ENCODE assay signal across 6 cellular contexts in the genomic region with DNA sequence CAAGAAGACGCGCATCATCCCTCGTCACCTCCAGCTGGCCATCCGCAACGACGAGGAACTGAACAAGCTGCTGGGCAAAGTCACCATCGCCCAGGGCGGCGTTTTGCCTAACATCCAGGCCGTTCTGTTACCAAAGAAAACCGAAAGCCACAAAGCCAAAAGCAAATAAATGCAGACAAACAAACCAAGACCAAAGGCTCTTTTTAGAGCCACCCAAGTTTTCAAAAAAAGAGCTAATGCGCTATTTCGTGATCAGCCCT. TPM values are rescaled to one million over a fixed set of nuclear protein-coding genes. Genes with fewer than 3 reads are reported as not detected.
A peak's percentile ranks its signal among the peaks of the same experiment; 100 is the strongest.
DNase-seq lines count a peak whose midpoint lies in the region; ATAC-seq and TF ChIP-seq lines count a peak whose summit lies in the region.
"Not testable (repeated sequence)": the region's sequence is repeated elsewhere in the genome, so short reads cannot be mapped to it uniquely, and the experiment has no call there.

No MANE protein-coding gene starts in this region.

- not testable (repeated sequence) for TF ChIP-seq RAD21 in Ishikawa (IDR thresholded peaks at IDR 0.05; ENCODE audit: low read depth)

- not testable (repeated sequence) for BruUV-seq in Caco-2 (replicated peaks; lab: Mats Ljungman, UMichigan)

- CTCF ChIA-PET in Caco-2 (lab: Charles Lee): interaction anchor here (1.8 kb wide), 2 partner anchors 52 to 300 kb away, joined by 6 to 9 read pairs; no protein-coding TSS in a partner anchor

- not testable (repeated sequence) for H3K36me3 ChIP-seq in Caco-2 (ENCODE audit: control insufficient read depth, insufficient read depth, low read length); mucosa of descending colon (ENCODE audit: low read depth)

- H3K27ac Mint-ChIP-seq in Caco-2 (ENCODE audit: unreplicated experiment): not testable (repeated sequence)

- peak overlapping the region; percentile 99 for H3K27ac ChIP-seq in angular gyrus (ENCODE audit: low read depth, low read length)
- peak overlapping the region; percentile 98 for H3K27ac ChIP-seq in temporal lobe (ENCODE audit: low read depth, low read length)

- peak overlapping the region; percentile 57 for H3K4me3 ChIP-seq in Caco-2 (ENCODE audit: low read depth, low read length)
- peak overlapping the region; percentile 78 for H3K4me3 ChIP-seq in fibroblast of the aortic adventitia (ENCODE audit: low read depth, low read length)
- H3K4me3 ChIP-seq in mucosa of descending colon: peak overlapping the region; percentile 52

- not testable (repeated sequence) for TF ChIP-seq CTCF in Caco-2 (IDR thresholded peaks at IDR 0.05; ENCODE audit: insufficient read depth in 1 of 2, low read depth in 1 of 2, low read length in 1 of 2, severe bottlenecking in 1 of 2, unreplicated experiment in 1 of 2); fibroblast of the aortic adventitia (IDR thresholded peaks at IDR 0.05; ENCODE audit: insufficient read depth, low read length); mucosa of descending colon (IDR thresholded peaks at IDR 0.05)

- DNase-seq in Caco-2; fibroblast of the aortic adventitia (ENCODE audit: low read depth): not testable (repeated sequence)
- peak in 1 of 3 donors; percentile 47 for DNase-seq in mucosa of descending colon

- not testable (repeated sequence) for H3K9me3 Mint-ChIP-seq in Caco-2 (ENCODE audit: unreplicated experiment)

- intact Hi-C loops in Caco-2 (cut with micrococcal nuclease; ENCODE audit: unreplicated experiment); mucosa of descending colon (cut with DNase I, micrococcal nuclease): not testable (repeated sequence)

- not testable (repeated sequence) for TF ChIP-seq EP300 in Ishikawa (IDR thresholded peaks at IDR 0.05; ENCODE audit: borderline replicate concordance)

- H3K36me3 Mint-ChIP-seq in Caco-2 (ENCODE audit: insufficient read depth, unreplicated experiment): peaks cover 10% of the 10 kb centered on the region

- POLR2A ChIA-PET in Caco-2 (lab: Charles Lee): interaction anchor here (0.6 to 4.1 kb wide), 17 partner anchors 13 to 789 kb away, joined by 3 to 30 read pairs (median 7); partner anchors contain the start of genes BOLA1, MTMR11, OTUD7B and SF3B4

- not testable (repeated sequence) for H3K4me3 Mint-ChIP-seq in Caco-2 (ENCODE audit: unreplicated experiment)

- H3K9me3 ChIP-seq in Caco-2, mucosa of descending colon: not testable (repeated sequence)

- H3K4me1 ChIP-seq in Caco-2 (peaks cover 13% of the 10 kb centered on the region), mucosa of descending colon (ENCODE audit: low read depth) (peaks cover 12% of the 10 kb centered on the region)

- H3K27me3 Mint-ChIP-seq in Caco-2 (ENCODE audit: insufficient read depth, unreplicated experiment): not testable (repeated sequence)

- not testable (repeated sequence) for ATAC-seq in mucosa of descending colon

- not testable (repeated sequence) for H3K27me3 ChIP-seq in Caco-2 (replicated peaks; ENCODE audit: control insufficient read depth, insufficient read depth, low read length)

- H3K4me1 Mint-ChIP-seq in Caco-2 (ENCODE audit: low read depth, unreplicated experiment): not testable (repeated sequence)

TF ChIP-seq in Ishikawa, 13 proteins besides CTCF, POLR2A, EP300 and RAD21:
- TF ChIP-seq TCF12 (IDR thresholded peaks at IDR 0.05; ENCODE audit: low read depth): peak; percentile 31; the same call in 1 of the 2 replicates

RNA-seq across cellular contexts. Expression of gene BOLA1, which starts 12.2 kb away (rescaled TPM):
- total RNA-seq in Caco-2 (2022) (22.7 and 22.9 TPM in 2 replicates), fibroblast of the aortic adventitia (ENCODE audit: low replicate concordance) (7.0 and 9.4 TPM in 2 replicates), mucosa of descending colon (10 to 100 TPM; 10.7 to 18.1 (median 13.2) TPM), temporal lobe (8.6 TPM)

RNA-seq across cellular contexts. Expression of gene SV2A, which starts 30.5 kb away (rescaled TPM):
- total RNA-seq in Caco-2 (2022): 4.7 TPM in 2 replicates
- 17.4 and 25.0 TPM in 2 replicates for total RNA-seq in fibroblast of the aortic adventitia (ENCODE audit: low replicate concordance)
- total RNA-seq in mucosa of descending colon: 1 to 10 TPM in 2 of 3 donors, under 1 TPM in 1; 0.69 to 7.6 (median 1.7) TPM
- total RNA-seq in temporal lobe: 72.0 TPM

RNA-seq across cellular contexts. Expression of gene SF3B4, which starts 40.5 kb away (rescaled TPM):
- 103 and 104 TPM in 2 replicates for total RNA-seq in Caco-2 (2022)
- total RNA-seq in fibroblast of the aortic adventitia (ENCODE audit: low replicate concordance): 2.8 and 24.9 TPM in 2 replicates
- total RNA-seq in mucosa of descending colon: 10 to 100 TPM; 60.7 to 67.4 (median 64.2) TPM
- total RNA-seq in temporal lobe: 16.7 TPM

RNA-seq across cellular contexts. Expression of gene MTMR11, which starts 49.6 kb away (rescaled TPM):
- 2.2 and 2.3 TPM in 2 replicates for total RNA-seq in Caco-2 (2022)
- total RNA-seq in fibroblast of the aortic adventitia (ENCODE audit: low replicate concordance): 7.3 and 22.1 TPM in 2 replicates
- 100 to 1,000 TPM; 151 to 409 (median 217) TPM for total RNA-seq in mucosa of descending colon
- total RNA-seq in temporal lobe: 1.2 TPM
